Comparison of ENCODE assay signal across 8 cellular contexts in the genomic region with DNA sequence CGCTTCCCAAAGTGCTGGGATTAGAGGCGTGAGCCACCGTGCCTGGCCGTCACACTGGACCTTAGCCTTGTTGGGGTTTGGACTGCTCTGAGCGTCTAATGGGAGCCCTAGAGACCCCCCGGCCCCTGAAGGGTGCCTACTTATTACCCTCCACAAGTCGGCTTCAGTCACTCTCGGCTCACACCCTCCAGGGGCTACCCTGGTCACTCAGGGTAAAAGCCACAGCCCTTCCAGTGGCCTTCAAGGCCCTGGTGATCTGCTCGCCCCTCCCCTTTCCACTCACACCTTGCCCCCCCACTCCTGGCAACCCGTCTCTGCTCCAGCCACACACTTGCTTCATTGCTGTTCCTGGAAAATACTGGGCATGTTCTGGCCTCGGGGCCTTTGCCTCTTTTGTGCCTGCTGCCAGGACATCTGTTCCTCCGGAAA. TPM values are rescaled to one million over a fixed set of nuclear protein-coding genes. Genes with fewer than 3 reads are reported as not detected.
DNase-seq lines count a peak whose midpoint lies in the region; ATAC-seq and TF ChIP-seq lines count a peak whose summit lies in the region.

No MANE protein-coding gene starts in this region.

- no peaks in the 10 kb centered on the region for H3K9me3 Mint-ChIP-seq in activated T-cell treated with anti-CD3 and anti-CD28 coated beads, Interleukin-2, amount 50 U/mL, for 4 hours
- no peaks in the 10 kb centered on the region for H3K9me3 Mint-ChIP-seq in T-cell

- POLR2A ChIA-PET in T-cell (lab: Charles Lee) = interaction anchor here in 1 of 2 donors (0.7 to 2.6 kb wide), 6 partner anchors 7 to 93 kb away, joined by 4 to 58 read pairs (median 11); a partner anchor contains a TSS

- peaks cover 0 to 42% (median 23%) of the 10 kb centered on the region in 6 donors for H3K4me1 ChIP-seq in spleen

- H3K27me3 Mint-ChIP-seq in activated T-cell treated with anti-CD3 and anti-CD28 coated beads, Interleukin-2, amount 50 U/mL, for 4 hours (ENCODE audit: low read depth) = no peaks in the 10 kb centered on the region
- no peaks in the 10 kb centered on the region for H3K27me3 Mint-ChIP-seq in T-cell

- H3K36me3 ChIP-seq in spleen = peaks cover 0 to 11% (median 0%) of the 10 kb centered on the region in 6 donors

- H3K36me3 Mint-ChIP-seq in activated T-cell treated with anti-CD3 and anti-CD28 coated beads, Interleukin-2, amount 50 U/mL, for 4 hours (ENCODE audit: insufficient read depth) = no peaks in the 10 kb centered on the region
- H3K36me3 Mint-ChIP-seq in T-cell = no peaks in the 10 kb centered on the region

- no peak for TF ChIP-seq CTCF in spleen (IDR thresholded peaks at IDR 0.05 in 8 of 11, conservative IDR thresholded peaks at IDR 0.05 in 3 of 11)

- peak overlapping the region in 7 of 8 donors; percentile 43 to 73 (median 57) for H3K4me3 ChIP-seq in spleen

- CTCF ChIA-PET in T-cell (lab: Charles Lee) = interaction anchor here (1.0 to 1.9 kb wide), 7 partner anchors 12 to 136 kb away, joined by 3 to 13 read pairs (median 4); no protein-coding TSS in a partner anchor

- peaks cover 31% of the 10 kb centered on the region for H3K4me1 Mint-ChIP-seq in activated T-cell treated with anti-CD3 and anti-CD28 coated beads, Interleukin-2, amount 50 U/mL, for 4 hours (ENCODE audit: low read depth)
- peaks cover 32 to 46% (median 34%) of the 10 kb centered on the region in 3 donors for H3K4me1 Mint-ChIP-seq in T-cell

- intact Hi-C loops in left ventricle myocardium superior (cut with micrococcal nuclease) = no loop called here
- intact Hi-C loops in spleen (cut with DNase I; ENCODE audit: low total_unique reads) = no loop called here

- TF ChIP-seq POLR2A in spleen (IDR thresholded peaks at IDR 0.05) = no peak

- ATAC-seq in activated T-cell treated with anti-CD3 and anti-CD28 coated beads, Interleukin-2, amount 50 U/mL, for 4 hours = no peak
- ATAC-seq in T-cell (replicated peaks in 1 of 4) = no peak
- ATAC-seq in left ventricle myocardium superior = peak; percentile 35
- no peak for ATAC-seq in GM19452 (IDR thresholded peaks at IDR 0.05; ENCODE audit: unreplicated experiment)
- ATAC-seq in GM19328 (IDR thresholded peaks at IDR 0.05; ENCODE audit: unreplicated experiment) = no peak

- H3K27me3 ChIP-seq in spleen (replicated peaks in 1 of 7) = no peaks in the 10 kb centered on the region

- no peak for DNase-seq in activated T-cell treated with anti-CD3 and anti-CD28 coated beads, Interleukin-2, amount 50 U/mL, for 4 hours
- DNase-seq in activated T-cell treated with anti-CD3 and anti-CD28 coated beads for 4 hours = no peak
- peak in 2 of 34 experiments; percentile 9 to 13 for DNase-seq in T-cell
- DNase-seq in left ventricle myocardium superior = no peak
- no peak for DNase-seq in spleen
- no peak for DNase-seq in superior temporal gyrus (ENCODE audit: extremely low spot score)

- peak overlapping the region; percentile 38 to 85 (median 80) for H3K27ac ChIP-seq in spleen

- 59 to 76% (median 72%) methylated on average over 12 of the region's 12 CpGs for WGBS in spleen, 5 donors

- H3K9me3 ChIP-seq in spleen = no peaks in the 10 kb centered on the region

- peak overlapping the region; percentile 87 for H3K4me3 Mint-ChIP-seq in activated T-cell treated with anti-CD3 and anti-CD28 coated beads, Interleukin-2, amount 50 U/mL, for 4 hours
- peak overlapping the region; percentile 92 to 96 (median 95) for H3K4me3 Mint-ChIP-seq in T-cell

- peak overlapping the region; percentile 99 to 100 for H3K27ac Mint-ChIP-seq in T-cell

RNA-seq across cellular contexts. Expression of a gene that starts 3.6 kb away (rescaled TPM):
- 1 to 10 TPM in 2 of 3 donors, under 1 TPM in 1; 0.60 to 1.2 (median 1.2) TPM for total RNA-seq in activated T-cell treated with anti-CD3 and anti-CD28 coated beads, Interleukin-2, amount 50 U/mL, for 4 hours
- total RNA-seq in T-cell (10 to 100 TPM in 2 of 5 donors, 1 to 10 TPM in 3; 3.9 to 17.6 (median 8.3) TPM), left ventricle myocardium superior (not detected), spleen (1 to 10 TPM in 4 of 7 donors, under 1 TPM in 2, not detected in 1; 0.17 to 2.5 (median 1.5) TPM)
- 1 to 10 TPM in 1 of 3 donors, under 1 TPM in 2; 0.35 to 1.1 (median 0.51) TPM for polyA plus RNA-seq in spleen

RNA-seq across cellular contexts. Expression of a gene that starts 39.5 kb away (rescaled TPM):
- total RNA-seq in activated T-cell treated with anti-CD3 and anti-CD28 coated beads, Interleukin-2, amount 50 U/mL, for 4 hours = 10 to 100 TPM; 14.2 to 19.1 (median 17.7) TPM
- total RNA-seq in T-cell (10 to 100 TPM in 3 of 5 donors, 1 to 10 TPM in 2; 7.9 to 11.1 (median 10.3) TPM), left ventricle myocardium superior (9.9 TPM), spleen (1 to 10 TPM; 3.5 to 8.9 (median 6.4) TPM)
- 1 to 10 TPM; 2.9 to 5.0 (median 3.7) TPM for polyA plus RNA-seq in spleen

RNA-seq across cellular contexts. Expression of a gene that starts 46.7 kb away (rescaled TPM):
- total RNA-seq in activated T-cell treated with anti-CD3 and anti-CD28 coated beads, Interleukin-2, amount 50 U/mL, for 4 hours = 10 to 100 TPM; 46.2 to 49.8 (median 48.9) TPM
- total RNA-seq in T-cell = 10 to 100 TPM; 38.9 to 76.5 (median 59.0) TPM
- total RNA-seq in left ventricle myocardium superior = 10.1 TPM
- total RNA-seq in spleen = 10 to 100 TPM; 27.7 to 47.5 (median 36.6) TPM
- 10 to 100 TPM; 12.9 to 32.0 (median 23.9) TPM for polyA plus RNA-seq in spleen
